Comparison of ENCODE assay signal across 14 cellular contexts in the genomic region with DNA sequence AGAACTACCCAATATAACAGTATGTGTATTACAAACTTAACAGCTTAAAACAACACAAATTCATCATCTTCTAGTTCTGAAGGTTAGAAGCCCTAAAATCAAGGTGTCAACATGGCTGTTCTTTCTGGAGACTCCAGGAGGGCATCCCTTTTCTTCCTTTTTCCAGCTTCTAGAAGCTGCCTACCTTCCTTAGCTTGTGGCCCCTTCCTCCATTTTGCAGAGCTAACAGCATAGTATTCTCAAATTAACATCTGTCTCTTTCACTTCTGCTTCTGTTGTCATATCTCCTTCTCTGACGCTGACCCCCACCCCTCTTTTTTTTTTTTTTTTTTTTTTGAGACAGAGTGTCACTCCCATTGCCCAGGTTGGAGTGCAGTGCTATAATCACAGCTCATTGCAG.
DNase-seq lines count a peak whose midpoint lies in the region; ATAC-seq and TF ChIP-seq lines count a peak whose summit lies in the region.
"Had no signal": no experiment of that assay in that cellular context is flagged by ENCODE, and none has a peak within 500 bp of the region (broad histone marks: within the 10 kb centered on the region; RNA-seq: fewer than 3 reads in every experiment).

No MANE protein-coding gene starts in this region.

- TF ChIP-seq CTCF in GM13976 (IDR thresholded peaks at IDR 0.05; ENCODE audit: borderline replicate concordance, control extremely low read depth, extremely low read depth, insufficient read depth, missing control alignments) (no peak), WERI-Rb-1 (IDR thresholded peaks at IDR 0.05; ENCODE audit: low read depth, low read length) (no peak)

- H3K9me3 ChIP-seq in WERI-Rb-1 (ENCODE audit: severe bottlenecking), result no peaks in the 10 kb centered on the region
- H3K9me3 ChIP-seq: right atrium auricular region had no signal

- no peak overlapping the region for H3K4me3 ChIP-seq in WERI-Rb-1 (ENCODE audit: low read depth, low read length)
- H3K4me3 ChIP-seq: right atrium auricular region had no signal

- in situ Hi-C loops in GM13976 (cut with MboI; ENCODE audit: low sequenced_read_pairs, unreplicated experiment), result no loop called here

- H3K27ac ChIP-seq in substantia nigra (ENCODE audit: low read depth, low read length, poor library complexity, severe bottlenecking) (no peak overlapping the region), WERI-Rb-1 (no peak overlapping the region)
- H3K27ac ChIP-seq: right atrium auricular region had no signal

- no peaks in the 10 kb centered on the region for H3K27me3 ChIP-seq in WERI-Rb-1 (ENCODE audit: insufficient read depth, low read depth, severe bottlenecking)
- H3K27me3 ChIP-seq: right atrium auricular region had no signal

- ATAC-seq in GM21515 (IDR thresholded peaks at IDR 0.05; ENCODE audit: unreplicated experiment) (peak; percentile 56), HG03342 (IDR thresholded peaks at IDR 0.05; ENCODE audit: unreplicated experiment) (peak; percentile 51)
- ATAC-seq: activated CD8-positive, alpha-beta T cell treated with anti-CD3 and anti-CD28 coated beads, Interleukin-2, amount 10 ng/mL, durations not matched to agents 7 days and 5 days had no signal

- DNase-seq in GM13976 (ENCODE audit: low spot score) (peak; percentile 58), SIG-M5 treated with dmso at 0.1 percent for 504 hours (lab: John Stamatoyannopoulos, UW; ENCODE audit: unreplicated experiment) (peak; percentile 84), substantia nigra (lab: John Stamatoyannopoulos, UW) (no peak), WERI-Rb-1 (no peak), NCI-H524 (lab: John Stamatoyannopoulos, UW) (no peak), amniotic stem cell (lab: John Stamatoyannopoulos, UW) (no peak)
- DNase-seq: activated CD8-positive, alpha-beta T cell treated with anti-CD3 and anti-CD28 coated beads, Interleukin-2, amount 10 ng/mL, durations not matched to agents 7 days and 5 days; activated naive CD4-positive, alpha-beta T cell treated with anti-CD3 and anti-CD28 coated beads, Interleukin-2, amount 50 U/mL, for 16 hours; NCI-H1092 treated with DMSO at 0.1 percent for 48 hours; NCI-H526; T-helper 2 cell had no signal

- no peaks in the 10 kb centered on the region for H3K36me3 ChIP-seq in WERI-Rb-1
- H3K36me3 ChIP-seq: right atrium auricular region had no signal

Comparison
In these comparisons a context has a peak if more than half of its experiments do, and no peak if none do; other contexts are left out.
1. DNase-seq: peak in GM13976 (single experiment) and SIG-M5 treated with dmso at 0.1 percent for 504 hours (single experiment); none in substantia nigra (0 of 49), WERI-Rb-1 (single experiment), NCI-H524 (0 of 2) and amniotic stem cell (single experiment).